8 cellular contexts compared by ENCODE assay signal in the genomic region with DNA sequence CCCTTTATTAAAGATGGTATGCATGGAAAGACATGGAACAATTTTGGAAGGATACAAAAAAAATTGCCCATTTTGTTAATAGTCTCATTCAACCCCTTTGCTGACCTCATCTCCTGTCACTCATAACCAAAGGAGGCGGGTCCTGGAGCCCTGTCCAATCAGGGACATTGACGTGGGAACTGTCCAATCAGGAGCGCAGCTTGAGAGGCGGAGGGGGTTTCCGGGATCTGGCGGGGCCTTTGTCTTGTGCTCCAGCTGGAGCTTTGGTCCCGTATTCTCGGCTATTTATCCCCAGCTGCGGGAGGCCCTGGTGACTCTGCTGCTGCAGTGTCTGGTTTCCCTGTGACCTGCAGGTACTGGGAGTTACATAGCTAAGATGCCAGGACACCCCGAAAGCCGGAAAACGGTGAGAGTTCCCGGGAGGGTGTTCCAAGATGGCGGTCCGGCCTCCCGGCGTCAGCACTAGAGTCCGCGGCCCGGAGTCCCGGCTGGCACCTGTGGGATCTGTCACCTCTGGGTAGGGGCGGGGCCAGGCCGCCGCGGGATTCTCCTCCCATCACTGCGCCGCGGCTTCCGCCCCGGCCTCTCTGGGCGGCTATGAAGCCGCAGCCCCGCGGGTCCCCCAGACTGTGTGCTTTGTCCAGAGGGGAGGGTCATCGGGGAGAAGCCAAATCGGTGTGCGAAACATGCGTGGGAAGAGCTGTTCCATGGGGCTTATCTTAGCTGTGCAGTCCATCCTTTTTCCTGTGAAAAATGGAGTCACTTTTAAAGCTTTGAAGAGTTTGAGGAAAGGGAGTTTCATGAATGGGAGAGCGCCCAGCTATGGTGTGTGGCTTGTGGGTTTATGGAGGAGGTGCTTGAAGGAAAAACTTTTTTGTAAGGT. TPM values are rescaled to one million over a fixed set of nuclear protein-coding genes. Genes with fewer than 3 reads are reported as not detected.
DNase-seq lines count a peak whose midpoint lies in the region; ATAC-seq and FAIRE-seq lines count a peak whose summit lies in the region.

A gene (plus strand): TSS at position 238 of the 883 bp plus-strand sequence. CDS start 87,436 bp downstream, outside the sequence.

- CTCF ChIA-PET in activated CD8-positive, alpha-beta memory T cell treated with anti-CD3 and anti-CD28 coated beads, Interleukin-2, amount 10 ng/mL, durations not matched to agents 7 days and 5 days (lab: Charles Lee) = interaction anchor here (0.6 to 3.8 kb wide), 7 partner anchors 14 to 1595 kb away, joined by 3 to 20 read pairs (median 4); no protein-coding TSS in a partner anchor

- H3K4me1 ChIP-seq in endocrine pancreas (ENCODE audit: control insufficient read depth, insufficient read depth, low read length) = no peaks in the 10 kb centered on the region
- peaks cover 3% of the 10 kb centered on the region for H3K4me1 ChIP-seq in mesenchymal stem cell (ENCODE audit: control insufficient read depth, insufficient read depth, low read depth, low read length)

- no peak within 1 kb of the TSS for H2BK120ac ChIP-seq in mesenchymal stem cell (ENCODE audit: low read depth, low read length)

- H3K9ac ChIP-seq in endocrine pancreas (ENCODE audit: control insufficient read depth, insufficient read depth, low read length) (peak within 1 kb of the TSS; percentile 47), mesenchymal stem cell (ENCODE audit: low read length) (peak within 1 kb of the TSS; percentile 95)

- H2BK5ac ChIP-seq in mesenchymal stem cell (ENCODE audit: low read depth, low read length, poor library complexity, severe bottlenecking) = peak within 1 kb of the TSS; percentile 63

- peak within 1 kb of the TSS in 1 of 2 experiments; percentile 27 for H2BK12ac ChIP-seq in mesenchymal stem cell (ENCODE audit: low read length in 2 of 2)

- peaks cover 21% of the 10 kb centered on the region for H3K4me1 Mint-ChIP-seq in activated CD8-positive, alpha-beta memory T cell treated with anti-CD3 and anti-CD28 coated beads, Interleukin-2, amount 10 ng/mL, durations not matched to agents 7 days and 5 days

- FAIRE-seq in HTR-8/SVneo (lab: Jason Lieb, UNC) = peak; percentile 51

- no peak within 1 kb of the TSS for H3K14ac ChIP-seq in mesenchymal stem cell (ENCODE audit: low read length in 2 of 2)

- no peak within 1 kb of the TSS for H2BK15ac ChIP-seq in mesenchymal stem cell (ENCODE audit: low read depth, poor library complexity, severe bottlenecking)

- H3K23ac ChIP-seq in mesenchymal stem cell (ENCODE audit: low read length in 2 of 2) = no peak within 1 kb of the TSS

- H4K91ac ChIP-seq in mesenchymal stem cell (ENCODE audit: low read length) = peak within 1 kb of the TSS; percentile 56

- peak within 1 kb of the TSS; percentile 89 for H3K27ac Mint-ChIP-seq in activated CD8-positive, alpha-beta memory T cell treated with anti-CD3 and anti-CD28 coated beads, Interleukin-2, amount 10 ng/mL, durations not matched to agents 7 days and 5 days

- peak within 1 kb of the TSS; percentile 43 for H2AFZ ChIP-seq in mesenchymal stem cell (ENCODE audit: low read depth, low read length)

- peaks cover 42% of the 10 kb centered on the region for H3K36me3 Mint-ChIP-seq in activated CD8-positive, alpha-beta memory T cell treated with anti-CD3 and anti-CD28 coated beads, Interleukin-2, amount 10 ng/mL, durations not matched to agents 7 days and 5 days

- peak within 1 kb of the TSS; percentile 86 for H4K8ac ChIP-seq in mesenchymal stem cell (ENCODE audit: low read length)

- peaks cover 2% of the 10 kb centered on the region for H3K27me3 ChIP-seq in endocrine pancreas (ENCODE audit: control insufficient read depth, insufficient read depth, low read length)
- H3K27me3 ChIP-seq in mesenchymal stem cell (ENCODE audit: control insufficient read depth in 1 of 2, insufficient read depth in 1 of 2, low read length in 2 of 2) = peaks cover 0 to 31% of the 10 kb centered on the region in 2 experiments

- peaks cover 22% of the 10 kb centered on the region for H3K9me3 Mint-ChIP-seq in activated CD8-positive, alpha-beta memory T cell treated with anti-CD3 and anti-CD28 coated beads, Interleukin-2, amount 10 ng/mL, durations not matched to agents 7 days and 5 days (ENCODE audit: low read depth)

- no peaks in the 10 kb centered on the region for H3K9me3 ChIP-seq in endocrine pancreas (ENCODE audit: control insufficient read depth, low read length)
- peaks cover 8% of the 10 kb centered on the region for H3K9me3 ChIP-seq in mesenchymal stem cell (ENCODE audit: control insufficient read depth, low read length)

- peak within 1 kb of the TSS; percentile 31 to 49 for H3K18ac ChIP-seq in mesenchymal stem cell (ENCODE audit: low read depth in 1 of 2, low read length in 2 of 2)

- ATAC-seq in GM21381 (IDR thresholded peaks at IDR 0.05; ENCODE audit: unreplicated experiment) = peak; percentile 95
- ATAC-seq in activated CD8-positive, alpha-beta memory T cell treated with anti-CD3 and anti-CD28 coated beads, Interleukin-2, amount 10 ng/mL, durations not matched to agents 7 days and 5 days = peak; percentile 94

- peaks cover 20% of the 10 kb centered on the region for H3K79me1 ChIP-seq in mesenchymal stem cell (replicated peaks; ENCODE audit: low read length, poor library complexity, severe bottlenecking)

- peak; percentile 95 for DNase-seq in COR-L47 (lab: John Stamatoyannopoulos, UW)
- DNase-seq in HTR-8/SVneo (ENCODE audit: insufficient read length, low spot score) = peak; percentile 99
- DNase-seq in NOMO-1 treated with DMSO at 0.1 percent for 48 hours (lab: John Stamatoyannopoulos, UW; ENCODE audit: unreplicated experiment) = peak; percentile 82
- DNase-seq in activated CD8-positive, alpha-beta memory T cell treated with anti-CD3 and anti-CD28 coated beads, Interleukin-2, amount 10 ng/mL, durations not matched to agents 7 days and 5 days = peak; percentile 93
- peak; percentile 97 for DNase-seq in mesenchymal stem cell
- DNase-seq in stimulated activated CD8-positive, alpha-beta memory T cell treated with anti-CD3 and anti-CD28 coated beads, Interleukin-12 subunit alpha, Interleukin-12 subunit beta, amount 100 ng/mL, for 24 hours (ENCODE audit: extremely low read depth) = peak; percentile 77

- under 1% methylated on average over 39 of the region's 39 CpGs for WGBS in mesenchymal stem cell

- no peaks in the 10 kb centered on the region for H3K36me3 ChIP-seq in endocrine pancreas (ENCODE audit: control insufficient read depth, insufficient read depth, low read length)
- H3K36me3 ChIP-seq in mesenchymal stem cell (ENCODE audit: control insufficient read depth in 1 of 2, insufficient read depth in 2 of 2, low read depth in 1 of 2, low read length in 2 of 2) = peaks cover 0 to 3% of the 10 kb centered on the region in 2 experiments

- peak within 1 kb of the TSS in 1 of 2 experiments; percentile 24 for H3K4ac ChIP-seq in mesenchymal stem cell (ENCODE audit: low read depth in 1 of 2, low read length in 2 of 2)

- H3K4me2 ChIP-seq in mesenchymal stem cell (ENCODE audit: low read length, poor library complexity, severe bottlenecking) = peak within 1 kb of the TSS; percentile 78

- no peak within 1 kb of the TSS for H2AK5ac ChIP-seq in mesenchymal stem cell (ENCODE audit: low read length, severe bottlenecking)

- H3K27ac ChIP-seq in mesenchymal stem cell (ENCODE audit: low read length, poor library complexity, severe bottlenecking) = peak within 1 kb of the TSS; percentile 90

- peak within 1 kb of the TSS; percentile 94 for H3K4me3 Mint-ChIP-seq in activated CD8-positive, alpha-beta memory T cell treated with anti-CD3 and anti-CD28 coated beads, Interleukin-2, amount 10 ng/mL, durations not matched to agents 7 days and 5 days

- peak within 1 kb of the TSS; percentile 82 for H3K4me3 ChIP-seq in endocrine pancreas (ENCODE audit: control insufficient read depth, insufficient read depth, low read length)
- H3K4me3 ChIP-seq in mesenchymal stem cell (ENCODE audit: insufficient read depth in 1 of 2, low read depth in 1 of 2, low read length in 2 of 2) = peak within 1 kb of the TSS; percentile 72 to 86

- peaks cover 24% of the 10 kb centered on the region for H3K27me3 Mint-ChIP-seq in activated CD8-positive, alpha-beta memory T cell treated with anti-CD3 and anti-CD28 coated beads, Interleukin-2, amount 10 ng/mL, durations not matched to agents 7 days and 5 days

RNA-seq across cellular contexts. Expression of the gene that starts here (rescaled TPM):
- 1 to 10 TPM; 3.7 to 6.7 TPM for total RNA-seq in activated CD8-positive, alpha-beta memory T cell treated with anti-CD3 and anti-CD28 coated beads, Interleukin-2, amount 10 ng/mL, durations not matched to agents 7 days and 5 days
- 3.0 TPM for polyA plus RNA-seq in mesenchymal stem cell (2013, experiment 1 of 2)
- polyA plus RNA-seq in mesenchymal stem cell (2013, experiment 2 of 2) = 3.0 TPM

Comparison
In these comparisons a context has a peak if more than half of its experiments do, and no peak if none do; other contexts are left out.
1. Peak in every context shown above with its lines: DNase-seq, ATAC-seq, H3K4me3 ChIP-seq and H3K27ac ChIP-seq.